ENCODE assay signal across 1 cellular context in genomic region chr13:43797154-43797553, GRCh38.
TF ChIP-seq lines count a peak whose summit lies in the region.

No MANE protein-coding gene starts in this region.

TF ChIP-seq in GM12878, 131 proteins besides CTCF, POLR2A, EP300 and RAD21:
- TF ChIP-seq JUNB (IDR thresholded peaks at IDR 0.05) (peak; percentile 51), SMAD5 (IDR thresholded peaks at IDR 0.05; ENCODE audit: low read depth) (no peak), SPI1 (IDR thresholded peaks at IDR 0.05; ENCODE audit: borderline replicate concordance, insufficient read depth, low read depth, low read length) (no peak), MXI1 (IDR thresholded peaks at IDR 0.05; ENCODE audit: low read depth, low read length) (no peak), CBX3 (IDR thresholded peaks at IDR 0.05; ENCODE audit: borderline replicate concordance, low read depth) (no peak), PRDM15 (CRISPR knock-in tag; IDR thresholded peaks at IDR 0.05) (no peak), NFXL1 (IDR thresholded peaks at IDR 0.05; ENCODE audit: borderline replicate concordance) (no peak), FOXK2 (IDR thresholded peaks at IDR 0.05) (no peak)
